1 cellular context compared by ENCODE assay signal in genomic region chr12:52952082-52952801, GRCh38.
TF ChIP-seq lines count a peak whose summit lies in the region.

No MANE protein-coding gene starts in this region.

TF ChIP-seq in K562, 482 proteins besides CTCF, POLR2A, EP300 and RAD21 (continued from another document and continues in another):
- TF ChIP-seq SMAD1 (IDR thresholded peaks at IDR 0.05; ENCODE audit: low read depth, low read length, partially characterized antibody) = no peak
- TF ChIP-seq ZNF133 (CRISPR knock-in tag; IDR thresholded peaks at IDR 0.05) = no peak
- TF ChIP-seq PYGO2 (tag; IDR thresholded peaks at IDR 0.05) = no peak
- no peak for TF ChIP-seq ADNP (tag; IDR thresholded peaks at IDR 0.05)
- TF ChIP-seq PML (IDR thresholded peaks at IDR 0.05; ENCODE audit: low read length) = no peak
- TF ChIP-seq KLF6 (CRISPR knock-in tag; IDR thresholded peaks at IDR 0.05; ENCODE audit: borderline replicate concordance) = no peak
- TF ChIP-seq SMC3 (conservative IDR thresholded peaks at IDR 0.05; ENCODE audit: insufficient read depth, low read depth, low read length) = 0 out of 2 replicates have a peak, but pooled peaks have one; percentile 25
- no peak for TF ChIP-seq ZHX1 (conservative IDR thresholded peaks at IDR 0.05; ENCODE audit: low read length)
- no peak for TF ChIP-seq ZBTB7A (IDR thresholded peaks at IDR 0.05; ENCODE audit: borderline replicate concordance, control insufficient read depth, low read depth, low read length)
- TF ChIP-seq ELK3 (CRISPR knock-in tag; IDR thresholded peaks at IDR 0.05) = no peak
- no peak for TF ChIP-seq JUN (IDR thresholded peaks at IDR 0.05; ENCODE audit: borderline replicate concordance, low read depth, low read length)
- no peak for TF ChIP-seq JUN (CRISPR knock-in tag; IDR thresholded peaks at IDR 0.05; ENCODE audit: borderline replicate concordance)
- peak; percentile 11; the same call in 1 of the 2 replicates for TF ChIP-seq DEAF1 (CRISPR knock-in tag; IDR thresholded peaks at IDR 0.05)
- peak; percentile 62 for TF ChIP-seq L3MBTL2 (IDR thresholded peaks at IDR 0.05)
- TF ChIP-seq RHOXF2B (CRISPR knock-in tag; conservative IDR thresholded peaks at IDR 0.05) = no peak
- peak; percentile 11; the same call in 1 of the 2 replicates for TF ChIP-seq ARID1B (IDR thresholded peaks at IDR 0.05)
- TF ChIP-seq GABPA (tag; conservative IDR thresholded peaks at IDR 0.05; ENCODE audit: low read depth) = no peak
- no peak for TF ChIP-seq MTA1 (IDR thresholded peaks at IDR 0.05; ENCODE audit: borderline replicate concordance)
- TF ChIP-seq TAF7 (tag; IDR thresholded peaks at IDR 0.05) = no peak
- TF ChIP-seq MCM5 (IDR thresholded peaks at IDR 0.05; ENCODE audit: low read depth) = no peak
- no peak for TF ChIP-seq GABPB2 (CRISPR knock-in tag; conservative IDR thresholded peaks at IDR 0.05)
- TF ChIP-seq HDAC1 (IDR thresholded peaks at IDR 0.05) = 0 out of 4 replicates have a peak, but pooled peaks of 1 of the 2 experiments have one; percentile 27
- no peak for TF ChIP-seq RFX7 (CRISPR knock-in tag; IDR thresholded peaks at IDR 0.05)
- no peak for TF ChIP-seq ZNF507 (tag; conservative IDR thresholded peaks at IDR 0.05)
- no peak for TF ChIP-seq E4F1 (CRISPR knock-in tag; IDR thresholded peaks at IDR 0.05; ENCODE audit: borderline replicate concordance)
- TF ChIP-seq HNRNPK (IDR thresholded peaks at IDR 0.05; ENCODE audit: low read depth, low read length, poor library complexity, severe bottlenecking) = no peak
- no peak for TF ChIP-seq IRF1 (CRISPR knock-in tag; IDR thresholded peaks at IDR 0.05; ENCODE audit: borderline replicate concordance)
- no peak for TF ChIP-seq ZNF445 (CRISPR knock-in tag; IDR thresholded peaks at IDR 0.05; ENCODE audit: low read depth)
- no peak for TF ChIP-seq ZBTB49 (CRISPR knock-in tag; IDR thresholded peaks at IDR 0.05; ENCODE audit: borderline replicate concordance)
- no peak for TF ChIP-seq THRAP3 (IDR thresholded peaks at IDR 0.05; ENCODE audit: borderline replicate concordance)
- TF ChIP-seq HNRNPH1 (optimal IDR thresholded peaks at IDR 0.05; ENCODE audit: low read depth, low read length) = no peak
- no peak for TF ChIP-seq CHCHD3 (CRISPR knock-in tag; IDR thresholded peaks at IDR 0.05)
- no peak for TF ChIP-seq CGGBP1 (CRISPR knock-in tag; IDR thresholded peaks at IDR 0.05)
- no peak for TF ChIP-seq CREB3L1 (IDR thresholded peaks at IDR 0.05; ENCODE audit: borderline replicate concordance, low read depth)
- no peak for TF ChIP-seq RBBP5 (IDR thresholded peaks at IDR 0.05; ENCODE audit: borderline replicate concordance, insufficient read depth, low read length, poor library complexity, severe bottlenecking)
- TF ChIP-seq TCF3 (CRISPR knock-in tag; IDR thresholded peaks at IDR 0.05) = no peak
- no peak for TF ChIP-seq TEAD2 (tag; IDR thresholded peaks at IDR 0.05)
- TF ChIP-seq CTBP1 (IDR thresholded peaks at IDR 0.05; ENCODE audit: borderline replicate concordance) = peak; percentile 57; the same call in 1 of the 2 replicates
- no peak for TF ChIP-seq BCL6 (CRISPR knock-in tag; IDR thresholded peaks at IDR 0.05)
- no peak for TF ChIP-seq RBM34 (IDR thresholded peaks at IDR 0.05; ENCODE audit: borderline replicate concordance, insufficient read depth, low read length)
- TF ChIP-seq NR2C2 (CRISPR knock-in tag; IDR thresholded peaks at IDR 0.05) = 0 out of 2 replicates have a peak, but pooled peaks have one; percentile 44
- TF ChIP-seq NR2C2 (tag; IDR thresholded peaks at IDR 0.05) = peak; percentile 21; the same call in 1 of the 2 replicates
- no peak for TF ChIP-seq ETS2 (tag; IDR thresholded peaks at IDR 0.05; ENCODE audit: borderline replicate concordance, poor library complexity, severe bottlenecking)
- no peak for TF ChIP-seq CCAR2 (IDR thresholded peaks at IDR 0.05; ENCODE audit: low read depth, low read length)
- TF ChIP-seq ELK1 (CRISPR knock-in tag; IDR thresholded peaks at IDR 0.05) = no peak
- TF ChIP-seq ZNF592 (IDR thresholded peaks at IDR 0.05) = 0 out of 2 replicates have a peak, but pooled peaks have one; percentile 63
